Comparison of ENCODE assay signal across 8 cellular contexts in the genomic region with DNA sequence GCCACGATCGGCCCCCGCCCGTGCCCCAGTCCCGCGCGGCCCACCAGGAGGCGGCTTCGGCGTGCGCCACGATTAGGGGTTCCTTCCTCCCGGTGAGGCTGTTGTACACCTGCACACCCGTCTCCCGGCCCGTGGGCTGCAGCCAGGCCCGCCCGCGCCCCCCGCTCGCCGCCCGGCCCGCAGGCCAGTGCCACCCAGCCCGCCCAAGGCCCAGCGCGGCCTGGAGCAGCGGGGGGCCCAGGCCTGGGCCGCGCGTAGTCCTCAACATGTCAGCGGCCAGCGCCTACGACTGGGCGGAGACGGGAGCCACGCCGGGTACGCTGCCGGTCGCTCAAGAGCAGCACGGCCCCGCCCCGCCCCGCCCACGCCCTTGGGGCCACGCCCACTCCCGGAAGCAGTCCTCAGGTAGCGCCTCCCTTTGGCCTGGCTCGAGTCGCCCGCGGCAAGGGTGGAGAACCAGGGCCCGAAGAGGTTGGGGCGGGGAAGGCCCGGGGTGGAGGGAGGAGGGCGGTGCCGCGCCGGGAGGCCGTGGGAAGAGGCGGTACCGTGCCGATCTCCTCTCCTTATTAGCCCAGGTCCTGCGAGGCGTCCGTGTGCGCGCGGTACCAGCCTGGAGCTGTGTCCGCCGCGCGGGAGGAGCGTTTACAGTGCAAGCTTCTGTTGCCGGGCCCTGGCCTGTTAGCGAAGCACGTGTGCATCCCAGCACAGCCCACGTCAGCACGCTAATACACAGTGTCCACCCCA. TPM values are rescaled to one million over a fixed set of nuclear protein-coding genes. Genes with fewer than 3 reads are reported as not detected.
DNase-seq lines count a peak whose midpoint lies in the region; ATAC-seq and TF ChIP-seq lines count a peak whose summit lies in the region.

A gene with protein sequence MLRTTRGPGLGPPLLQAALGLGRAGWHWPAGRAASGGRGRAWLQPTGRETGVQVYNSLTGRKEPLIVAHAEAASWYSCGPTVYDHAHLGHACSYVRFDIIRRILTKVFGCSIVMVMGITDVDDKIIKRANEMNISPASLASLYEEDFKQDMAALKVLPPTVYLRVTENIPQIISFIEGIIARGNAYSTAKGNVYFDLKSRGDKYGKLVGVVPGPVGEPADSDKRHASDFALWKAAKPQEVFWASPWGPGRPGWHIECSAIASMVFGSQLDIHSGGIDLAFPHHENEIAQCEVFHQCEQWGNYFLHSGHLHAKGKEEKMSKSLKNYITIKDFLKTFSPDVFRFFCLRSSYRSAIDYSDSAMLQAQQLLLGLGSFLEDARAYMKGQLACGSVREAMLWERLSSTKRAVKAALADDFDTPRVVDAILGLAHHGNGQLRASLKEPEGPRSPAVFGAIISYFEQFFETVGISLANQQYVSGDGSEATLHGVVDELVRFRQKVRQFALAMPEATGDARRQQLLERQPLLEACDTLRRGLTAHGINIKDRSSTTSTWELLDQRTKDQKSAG (minus strand): TSS at position 291 of the 744 bp plus-strand sequence. CDS start 23 bp downstream, at position 268.

- H3K36me3 ChIP-seq in adrenal gland (replicated peaks in 1 of 2) (peaks cover 0 to 3% of the 10 kb centered on the region in 2 donors), heart left ventricle (peaks cover 0 to 29% (median 19%) of the 10 kb centered on the region in 9 donors), upper lobe of left lung (peaks cover 0 to 10% (median 1%) of the 10 kb centered on the region in 4 donors)

- ATAC-seq in HG02884 (IDR thresholded peaks at IDR 0.05; ENCODE audit: unreplicated experiment) (peak; percentile 91), heart left ventricle (peak; percentile 96 to 99 (median 98)), upper lobe of left lung (ENCODE audit: low FRiP score in 2 of 2) (peak; percentile 99)

- intact Hi-C loops in T-helper 1 cell treated with Interleukin-12 subunit alpha and Interleukin-12 subunit beta and Interleukin-4 antibody, amounts not matched to agents 30 ng/mL and 1 ng/mL, for 36 hours (cut with micrococcal nuclease): loop anchor here (1.0 to 5.0 kb wide), 9 partner anchors 9 to 1789 kb away; a partner anchor contains a TSS
- intact Hi-C loops in adrenal gland (cut with DNase I): loop anchor here in 1 of 2 donors (10.0 kb wide), 1 partner anchor 51 kb away; no protein-coding TSS in a partner anchor
- intact Hi-C loops in heart left ventricle (cut with DNase I): loop anchor here in 6 of 10 donors (1.0 to 10.0 kb wide), 6 partner anchors 9 to 209 kb away; a partner anchor contains a TSS
- intact Hi-C loops in posterior vena cava (cut with DNase I): no loop called here

- H3K27ac ChIP-seq in adrenal gland: peak within 1 kb of the TSS in 4 of 5 donors; percentile 64 to 92 (median 77)
- H3K27ac ChIP-seq in heart left ventricle: peak within 1 kb of the TSS; percentile 59 to 100 (median 82)
- peak within 1 kb of the TSS; percentile 82 to 92 (median 84) for H3K27ac ChIP-seq in upper lobe of left lung

- TF ChIP-seq CTCF in adrenal gland (IDR thresholded peaks at IDR 0.05): peak in 2 of 6 experiments; percentile 13 to 35
- TF ChIP-seq CTCF in heart left ventricle (IDR thresholded peaks at IDR 0.05): peak in 7 of 12 donors; percentile 12 to 36 (median 23)
- peak in 4 of 6 experiments; percentile 11 to 55 (median 44) for TF ChIP-seq CTCF in upper lobe of left lung (IDR thresholded peaks at IDR 0.05)

- DNase-seq in NCI-H1694 (lab: John Stamatoyannopoulos, UW) (peak; percentile 92), adrenal gland (peak; percentile 97 to 98 (median 98)), heart left ventricle (peak; percentile 94 to 98 (median 96)), posterior vena cava (ENCODE audit: low spot score) (peak; percentile 98), upper lobe of left lung (peak; percentile 98)

- H3K27me3 ChIP-seq in adrenal gland (no peaks in the 10 kb centered on the region), heart left ventricle (no peaks in the 10 kb centered on the region), upper lobe of left lung (no peaks in the 10 kb centered on the region)

- TF ChIP-seq EP300 in upper lobe of left lung (IDR thresholded peaks at IDR 0.05): peak in 1 of 4 donors; percentile 26

- H3K4me3 ChIP-seq in adrenal gland: peak within 1 kb of the TSS in 3 of 4 donors; percentile 50 to 84 (median 57)
- H3K4me3 ChIP-seq in heart left ventricle: peak within 1 kb of the TSS; percentile 34 to 92 (median 78)
- H3K4me3 ChIP-seq in upper lobe of left lung: peak within 1 kb of the TSS; percentile 56 to 83 (median 80)

- H3K4me1 ChIP-seq in adrenal gland (replicated peaks in 1 of 2) (peaks cover 4 to 27% of the 10 kb centered on the region in 2 donors), heart left ventricle (peaks cover 4 to 35% (median 16%) of the 10 kb centered on the region in 12 donors), upper lobe of left lung (peaks cover 19 to 40% (median 29%) of the 10 kb centered on the region in 4 donors)

- H3K9me3 ChIP-seq in adrenal gland (replicated peaks in 1 of 3) (no peaks in the 10 kb centered on the region), heart left ventricle (no peaks in the 10 kb centered on the region), upper lobe of left lung (no peaks in the 10 kb centered on the region)

- WGBS in adrenal gland, 4 donors: 0% methylated on average over 1 to 80 of the region's 80 CpGs
- 0 to 1% (median 0%) methylated on average over 16 to 80 of the region's 80 CpGs for WGBS in heart left ventricle, 4 donors
- WGBS in upper lobe of left lung, 2 donors: 0% methylated on average over 5 to 39 of the region's 80 CpGs

- peak; percentile 73 for TF ChIP-seq POLR2A in GM15510 (IDR thresholded peaks at IDR 0.05; ENCODE audit: borderline replicate concordance, extremely low read depth, insufficient read length)
- TF ChIP-seq POLR2A in adrenal gland (IDR thresholded peaks at IDR 0.05): peak; percentile 69 to 90
- peak in 1 of 2 donors; percentile 59 for TF ChIP-seq POLR2A in heart left ventricle (IDR thresholded peaks at IDR 0.05)
- peak in 3 of 4 donors; percentile 45 to 86 (median 72) for TF ChIP-seq POLR2A in upper lobe of left lung (IDR thresholded peaks at IDR 0.05)

RNA-seq across cellular contexts. Expression of the gene that starts here (rescaled TPM):
- total RNA-seq in T-helper 1 cell treated with Interleukin-12 subunit alpha and Interleukin-12 subunit beta and Interleukin-4 antibody, amounts not matched to agents 30 ng/mL and 1 ng/mL, for 36 hours: 67.0 and 81.3 TPM in 2 replicates
- 10 to 100 TPM; 38.5 to 87.1 (median 57.2) TPM for total RNA-seq in adrenal gland
- 100 to 1,000 TPM in 2 of 3 donors, 10 to 100 TPM in 1; 54.3 to 254 (median 169) TPM for polyA plus RNA-seq in adrenal gland
- 10 to 100 TPM; 35.4 to 48.4 (median 43.5) TPM for total RNA-seq in heart left ventricle
- polyA plus RNA-seq in heart left ventricle: 10 to 100 TPM; 72.4 to 78.5 TPM
- 10 to 100 TPM; 43.7 to 46.9 TPM for total RNA-seq in posterior vena cava
- 100 to 1,000 TPM in 1 of 6 donors, 10 to 100 TPM in 5; 53.2 to 107 (median 63.0) TPM for total RNA-seq in upper lobe of left lung

Comparison
In these comparisons a context has a peak if more than half of its experiments do, and no peak if none do; other contexts are left out.
1. Peak in every context shown above with its lines: DNase-seq, ATAC-seq, H3K4me3 ChIP-seq and H3K27ac ChIP-seq.
2. intact Hi-C loops: an anchor here in T-helper 1 cell treated with Interleukin-12 subunit alpha and Interleukin-12 subunit beta and Interleukin-4 antibody, amounts not matched to agents 30 ng/mL and 1 ng/mL, for 36 hours (1.0 to 5.0 kb wide) and heart left ventricle (1.0 to 10.0 kb wide); none called in posterior vena cava.